ENCODE assay signal across 20 cellular contexts in genomic region chr17:27384721-27385120, GRCh38.
DNase-seq lines count a peak whose midpoint lies in the region; ATAC-seq, FAIRE-seq and TF ChIP-seq lines count a peak whose summit lies in the region.
"Had no signal": no experiment of that assay in that cellular context is flagged by ENCODE, and none has a peak within 500 bp of the region (broad histone marks: within the 10 kb centered on the region; RNA-seq: fewer than 3 reads in every experiment).

No MANE protein-coding gene starts in this region.

- TF ChIP-seq CTCF in astrocyte (IDR thresholded peaks at IDR 0.05; ENCODE audit: insufficient read depth, low read depth, low read length) = no peak
- TF ChIP-seq CTCF in foreskin keratinocyte (conservative IDR thresholded peaks at IDR 0.05) = no peak
- no peak for TF ChIP-seq CTCF in thoracic aorta (IDR thresholded peaks at IDR 0.05)

- peak overlapping the region; percentile 74 for H3K27ac ChIP-seq in astrocyte (ENCODE audit: low read depth, low read length)
- no peak overlapping the region for H3K27ac ChIP-seq in foreskin keratinocyte
- H3K27ac ChIP-seq in thoracic aorta = peak overlapping the region; percentile 56 to 59
- H3K27ac ChIP-seq: 22Rv1, lower lobe of right lung, Peyer's patch, tibial nerve had no signal

- peaks cover 29% of the 10 kb centered on the region for H3K4me1 ChIP-seq in astrocyte (ENCODE audit: insufficient read depth, low read length)
- peaks cover 6% of the 10 kb centered on the region for H3K4me1 ChIP-seq in foreskin keratinocyte
- peaks cover 13 to 32% of the 10 kb centered on the region in 2 donors for H3K4me1 ChIP-seq in thoracic aorta (ENCODE audit: control insufficient read depth in 1 of 2, low read depth in 2 of 2)
- H3K4me1 ChIP-seq: Peyer's patch had no signal

- H3K36me3 Mint-ChIP-seq in astrocyte (ENCODE audit: low read depth, unreplicated experiment) = peaks cover 4% of the 10 kb centered on the region
- H3K36me3 Mint-ChIP-seq: CD4-positive, alpha-beta memory T cell had no signal

- DNase-seq in NCI-H446 treated with DMSO at 0.1 percent for 48 hours (lab: John Stamatoyannopoulos, UW) (peak; percentile 10), NCI-H446 (lab: John Stamatoyannopoulos, UW) (no peak), astrocyte (ENCODE audit: low read depth) (peak; percentile 38), foreskin keratinocyte (no peak), thoracic aorta (ENCODE audit: low spot score) (no peak), NCI-H1694 treated with DMSO at 0.1 percent for 48 hours (lab: John Stamatoyannopoulos, UW) (no peak), HuH-7 (ENCODE audit: low spot score) (no peak)
- no peak for DNase-seq in activated CD4-positive, alpha-beta T cell treated with anti-CD3 and anti-CD28 coated beads, Interleukin-2, amount 50 U/mL, for 1 hour
- DNase-seq: activated effector memory CD4-positive, alpha-beta T cell treated with anti-CD3 and anti-CD28 coated beads, Interleukin-2, amount 50 U/mL, for 16 hours; CD4-positive, alpha-beta memory T cell; effector memory CD4-positive, alpha-beta T cell; lower lobe of right lung; NCI-H2029 treated with DMSO at 0.1 percent for 48 hours; Peyer's patch; stimulated activated CD4-positive, alpha-beta T cell treated with anti-CD3 and anti-CD28 coated beads, Interleukin-4, amount 100 ng/mL, for 24 hours had no signal

- H3K9me3 Mint-ChIP-seq in astrocyte (ENCODE audit: unreplicated experiment) = peaks cover 2% of the 10 kb centered on the region
- H3K9me3 Mint-ChIP-seq: CD4-positive, alpha-beta memory T cell; GM23338; neural crest cell had no signal

- H2AFZ ChIP-seq in astrocyte (ENCODE audit: low read depth, low read length) = no peak overlapping the region

- H3K9me3 ChIP-seq in astrocyte (ENCODE audit: insufficient read depth, low read depth, low read length) = peaks cover 2% of the 10 kb centered on the region
- H3K9me3 ChIP-seq in thoracic aorta = no peaks in the 10 kb centered on the region
- H3K9me3 ChIP-seq: gastrocnemius medialis, lower lobe of right lung, Peyer's patch had no signal

- H3K27me3 ChIP-seq in astrocyte (ENCODE audit: insufficient read depth, low read length) (no peaks in the 10 kb centered on the region), foreskin keratinocyte (no peaks in the 10 kb centered on the region), thoracic aorta (replicated peaks; ENCODE audit: insufficient read depth) (no peaks in the 10 kb centered on the region)
- H3K27me3 ChIP-seq: Peyer's patch, tibial nerve had no signal

- no peak overlapping the region for H3K4me3 Mint-ChIP-seq in astrocyte (ENCODE audit: unreplicated experiment)
- H3K4me3 Mint-ChIP-seq: CD4-positive, alpha-beta memory T cell; GM23338; neural crest cell had no signal

- H4K20me1 ChIP-seq in astrocyte (ENCODE audit: insufficient read depth, low read length) = no peaks in the 10 kb centered on the region

- peak overlapping the region; percentile 66 for H3K4me2 ChIP-seq in astrocyte (ENCODE audit: low read length)
- H3K4me2 ChIP-seq: GM23338 had no signal

- H3K27me3 Mint-ChIP-seq in astrocyte (ENCODE audit: low read depth, unreplicated experiment) = peaks cover 5% of the 10 kb centered on the region

- ATAC-seq in foreskin keratinocyte = peak; percentile 10
- no peak for ATAC-seq in thoracic aorta (ENCODE audit: insufficient number of reproducible peaks, low FRiP score, low read depth)
- ATAC-seq: GM23338, lower lobe of right lung had no signal

- H3K79me2 ChIP-seq in astrocyte (ENCODE audit: insufficient read depth, low read length) = no peaks in the 10 kb centered on the region

- no peak for FAIRE-seq in astrocyte (lab: Jason Lieb, UNC)

- no peak overlapping the region for H3K27ac Mint-ChIP-seq in astrocyte (ENCODE audit: unreplicated experiment)
- H3K27ac Mint-ChIP-seq: CD4-positive, alpha-beta memory T cell; GM23338 had no signal

- H3K9ac ChIP-seq in astrocyte (ENCODE audit: low read length) = peak overlapping the region; percentile 67

- H3K4me1 Mint-ChIP-seq in astrocyte (ENCODE audit: low read depth, unreplicated experiment) = peaks cover 11% of the 10 kb centered on the region

- H3K4me3 ChIP-seq in astrocyte (ENCODE audit: insufficient read depth, low read depth, low read length) (no peak overlapping the region), thoracic aorta (no peak overlapping the region)
- H3K4me3 ChIP-seq: gastrocnemius medialis, GM23338, lower lobe of right lung, Peyer's patch, tibial nerve had no signal

- H3K36me3 ChIP-seq in astrocyte (ENCODE audit: insufficient read depth, low read length) = no peaks in the 10 kb centered on the region
- no peaks in the 10 kb centered on the region for H3K36me3 ChIP-seq in thoracic aorta
- H3K36me3 ChIP-seq: gastrocnemius medialis, lower lobe of right lung, Peyer's patch, tibial nerve had no signal

Comparison
In these comparisons a context has a peak if more than half of its experiments do, and no peak if none do; other contexts are left out.
1. DNase-seq: peak in NCI-H446 treated with DMSO at 0.1 percent for 48 hours (single experiment) and astrocyte (single experiment); none in NCI-H446 (0 of 2), foreskin keratinocyte (0 of 2), thoracic aorta (single experiment), activated CD4-positive, alpha-beta T cell treated with anti-CD3 and anti-CD28 coated beads, Interleukin-2, amount 50 U/mL, for 1 hour (single experiment), NCI-H1694 treated with DMSO at 0.1 percent for 48 hours (single experiment) and HuH-7 (single experiment).